ENCODE assay signal across 23 cellular contexts in genomic region chr16:49801290-49801689, GRCh38. TPM values are rescaled to one million over a fixed set of nuclear protein-coding genes. Genes with fewer than 3 reads are reported as not detected.
"Had no signal": no experiment of that assay in that cellular context is flagged by ENCODE, and none has a peak within 500 bp of the region (broad histone marks: within the 10 kb centered on the region; RNA-seq: fewer than 3 reads in every experiment).

No MANE protein-coding gene starts in this region.

- H3K27ac ChIP-seq: epithelial cell of prostate, gastroesophageal sphincter, neutrophil, pancreas, psoas muscle, right atrium auricular region, skin epidermis, stomach, testis, uterus had no signal

- DNase-seq: activated B cell treated with CpG ODN at 0.5 μM for 24 hours; activated CD4-positive, alpha-beta memory T cell treated with anti-CD3 and anti-CD28 coated beads for 36 hours; activated CD4-positive, alpha-beta T cell treated with anti-CD3 and anti-CD28 coated beads for 4 hours; activated naive CD4-positive, alpha-beta T cell treated with Interleukin-2 at 50 U/mL for 16 hours; activated naive CD8-positive, alpha-beta T cell treated with anti-CD3 and anti-CD28 coated beads for 36 hours; activated T-cell treated with anti-CD3 and anti-CD28 coated beads, Interleukin-2, amount 50 U/mL, for 48 hours; amniotic stem cell; cortex of kidney; left ventricle myocardium superior; midbrain; natural killer cell; pancreas; psoas muscle; stimulated activated CD4-positive, alpha-beta T cell treated with anti-CD3 and anti-CD28 coated beads, Interleukin-2, amount 100 ng/mL, for 24 hours; stomach; testis; uterus had no signal

- H3K9me3 Mint-ChIP-seq: activated B cell treated with CpG ODN at 0.5 μM for 24 hours; activated CD4-positive, alpha-beta memory T cell treated with anti-CD3 and anti-CD28 coated beads for 36 hours; activated naive CD8-positive, alpha-beta T cell treated with anti-CD3 and anti-CD28 coated beads for 36 hours; natural killer cell; stimulated activated effector memory CD8-positive, alpha-beta T cell treated with anti-CD3 and anti-CD28 coated beads, Interleukin-12 subunit alpha, Interleukin-12 subunit beta, amount 100 ng/mL, for 72 hours had no signal

- H3K27ac Mint-ChIP-seq: activated B cell treated with CpG ODN at 0.5 μM for 24 hours; activated CD4-positive, alpha-beta memory T cell treated with anti-CD3 and anti-CD28 coated beads for 36 hours; activated naive CD8-positive, alpha-beta T cell treated with anti-CD3 and anti-CD28 coated beads for 36 hours; natural killer cell; stimulated activated effector memory CD8-positive, alpha-beta T cell treated with anti-CD3 and anti-CD28 coated beads, Interleukin-12 subunit alpha, Interleukin-12 subunit beta, amount 100 ng/mL, for 72 hours had no signal

- H3K4me1 Mint-ChIP-seq: activated B cell treated with CpG ODN at 0.5 μM for 24 hours; activated naive CD8-positive, alpha-beta T cell treated with anti-CD3 and anti-CD28 coated beads for 36 hours; natural killer cell; stimulated activated effector memory CD8-positive, alpha-beta T cell treated with anti-CD3 and anti-CD28 coated beads, Interleukin-12 subunit alpha, Interleukin-12 subunit beta, amount 100 ng/mL, for 72 hours had no signal

- H3K27me3 ChIP-seq: gastroesophageal sphincter, neutrophil, pancreas, right atrium auricular region, stomach, testis, uterus had no signal

- H3K4me3 ChIP-seq: gastroesophageal sphincter, pancreas, psoas muscle, right atrium auricular region, skin epidermis, stomach, testis, uterus had no signal

- ATAC-seq: gastroesophageal sphincter; left ventricle myocardium superior; natural killer cell; pancreas; psoas muscle; stimulated activated effector memory CD8-positive, alpha-beta T cell treated with anti-CD3 and anti-CD28 coated beads, Interleukin-12 subunit alpha, Interleukin-12 subunit beta, amount 100 ng/mL, for 72 hours had no signal

- H3K9me3 ChIP-seq: gastroesophageal sphincter, neutrophil, pancreas, psoas muscle, right atrium auricular region, stomach, testis, uterus had no signal

- H3K4me1 ChIP-seq: pancreas, right atrium auricular region, stomach, testis, uterus had no signal

- H3K36me3 ChIP-seq: gastroesophageal sphincter, neutrophil, pancreas, right atrium auricular region, stomach, uterus had no signal

- H3K27me3 Mint-ChIP-seq: activated B cell treated with CpG ODN at 0.5 μM for 24 hours; activated naive CD8-positive, alpha-beta T cell treated with anti-CD3 and anti-CD28 coated beads for 36 hours had no signal

- H3K4me3 Mint-ChIP-seq: activated B cell treated with CpG ODN at 0.5 μM for 24 hours; activated CD4-positive, alpha-beta memory T cell treated with anti-CD3 and anti-CD28 coated beads for 36 hours; activated naive CD8-positive, alpha-beta T cell treated with anti-CD3 and anti-CD28 coated beads for 36 hours; natural killer cell; stimulated activated effector memory CD8-positive, alpha-beta T cell treated with anti-CD3 and anti-CD28 coated beads, Interleukin-12 subunit alpha, Interleukin-12 subunit beta, amount 100 ng/mL, for 72 hours had no signal

- H3K36me3 Mint-ChIP-seq: activated CD4-positive, alpha-beta memory T cell treated with anti-CD3 and anti-CD28 coated beads for 36 hours; activated naive CD8-positive, alpha-beta T cell treated with anti-CD3 and anti-CD28 coated beads for 36 hours; natural killer cell; stimulated activated effector memory CD8-positive, alpha-beta T cell treated with anti-CD3 and anti-CD28 coated beads, Interleukin-12 subunit alpha, Interleukin-12 subunit beta, amount 100 ng/mL, for 72 hours had no signal

RNA-seq across cellular contexts. Expression of gene ZNF423, which starts 54.6 kb away (rescaled TPM):
- total RNA-seq: activated B cell treated with CpG ODN at 0.5 μM for 24 hours; activated CD4-positive, alpha-beta memory T cell treated with anti-CD3 and anti-CD28 coated beads for 36 hours; activated naive CD8-positive, alpha-beta T cell treated with anti-CD3 and anti-CD28 coated beads for 36 hours; natural killer cell had no signal
